10 cellular contexts compared by ENCODE assay signal in genomic region chr3:42195879-42196330, GRCh38.
DNase-seq lines count a peak whose midpoint lies in the region; ATAC-seq and TF ChIP-seq lines count a peak whose summit lies in the region.
"Had no signal": no experiment of that assay in that cellular context is flagged by ENCODE, and none has a peak within 500 bp of the region (broad histone marks: within the 10 kb centered on the region; RNA-seq: fewer than 3 reads in every experiment).

No MANE protein-coding gene starts in this region.

- no peak for TF ChIP-seq CTCF in chondrocyte (IDR thresholded peaks at IDR 0.05)
- TF ChIP-seq CTCF in WERI-Rb-1 (IDR thresholded peaks at IDR 0.05; ENCODE audit: low read depth, low read length), result no peak
- TF ChIP-seq CTCF in uterus (IDR thresholded peaks at IDR 0.05), result no peak
- no peak for TF ChIP-seq CTCF in prostate gland (IDR thresholded peaks at IDR 0.05)

- DNase-seq in chondrocyte (ENCODE audit: low spot score), result no peak
- DNase-seq in NCI-H69 (lab: John Stamatoyannopoulos, UW), result no peak
- no peak for DNase-seq in WERI-Rb-1
- DNase-seq in uterus, result no peak
- no peak for DNase-seq in prostate gland (ENCODE audit: low spot score)
- DNase-seq: PC-9 had no signal

- TF ChIP-seq POLR2A in uterus (IDR thresholded peaks at IDR 0.05) (no peak), prostate gland (IDR thresholded peaks at IDR 0.05) (no peak)

- intact Hi-C loops in uterus (cut with DNase I; ENCODE audit: low total_unique reads), result no loop called here
- intact Hi-C loops in prostate gland (cut with DNase I), result no loop called here

- H3K4me3 Mint-ChIP-seq in chondrocyte (ENCODE audit: unreplicated experiment), result peak overlapping the region; percentile 15
- H3K4me3 Mint-ChIP-seq: activated T-helper 1 cell treated with anti-CD3 and anti-CD28 coated beads, Interleukin-12 subunit alpha, Interleukin-12 subunit beta, Interleukin-2, Interleukin-4 antibody, amounts not matched to agents 30 ng/mL and 10 ng/mL and 1 ng/mL, durations not matched to agents 14 hours and 24 hours and 36 hours had no signal

- peaks cover 39% of the 10 kb centered on the region for H3K36me3 Mint-ChIP-seq in chondrocyte (ENCODE audit: low read depth)

- H3K36me3 ChIP-seq in WERI-Rb-1, result peaks cover 78% of the 10 kb centered on the region
- H3K36me3 ChIP-seq in uterus, result no peaks in the 10 kb centered on the region
- H3K36me3 ChIP-seq in prostate gland, result peaks cover 0 to 6% of the 10 kb centered on the region in 2 donors

- H3K27ac Mint-ChIP-seq in chondrocyte (ENCODE audit: unreplicated experiment), result peak overlapping the region; percentile 93

- H3K4me3 ChIP-seq in WERI-Rb-1 (ENCODE audit: low read depth, low read length) (no peak overlapping the region), uterus (no peak overlapping the region), prostate gland (no peak overlapping the region)
- H3K4me3 ChIP-seq: PC-9 had no signal

- H3K27me3 ChIP-seq in WERI-Rb-1 (ENCODE audit: insufficient read depth, low read depth, severe bottlenecking), result no peaks in the 10 kb centered on the region
- no peaks in the 10 kb centered on the region for H3K27me3 ChIP-seq in uterus
- H3K27me3 ChIP-seq in prostate gland (replicated peaks; ENCODE audit: insufficient read depth), result no peaks in the 10 kb centered on the region

- no peaks in the 10 kb centered on the region for H3K9me3 ChIP-seq in WERI-Rb-1 (ENCODE audit: severe bottlenecking)
- H3K9me3 ChIP-seq in uterus, result no peaks in the 10 kb centered on the region
- no peaks in the 10 kb centered on the region for H3K9me3 ChIP-seq in prostate gland

- 60% methylated on average over 5 of the region's 5 CpGs for WGBS in prostate gland

- no peak overlapping the region for H3K27ac ChIP-seq in WERI-Rb-1
- H3K27ac ChIP-seq in uterus, result no peak overlapping the region
- H3K27ac ChIP-seq in prostate gland, result no peak overlapping the region
- H3K27ac ChIP-seq: PC-9 had no signal

- H3K9me3 Mint-ChIP-seq in chondrocyte (ENCODE audit: low read depth), result no peaks in the 10 kb centered on the region
- H3K9me3 Mint-ChIP-seq: activated T-helper 1 cell treated with anti-CD3 and anti-CD28 coated beads, Interleukin-12 subunit alpha, Interleukin-12 subunit beta, Interleukin-2, Interleukin-4 antibody, amounts not matched to agents 30 ng/mL and 10 ng/mL and 1 ng/mL, durations not matched to agents 14 hours and 24 hours and 36 hours had no signal

- no peaks in the 10 kb centered on the region for H3K27me3 Mint-ChIP-seq in chondrocyte (ENCODE audit: low read depth)

- H3K4me1 Mint-ChIP-seq in chondrocyte (ENCODE audit: low read depth), result peaks cover 29% of the 10 kb centered on the region

- peak; percentile 67 for ATAC-seq in GM18502 (IDR thresholded peaks at IDR 0.05; ENCODE audit: poor library complexity, unreplicated experiment)
- ATAC-seq in GM19463 (IDR thresholded peaks at IDR 0.05; ENCODE audit: unreplicated experiment), result peak; percentile 76
- ATAC-seq in HG03108 (IDR thresholded peaks at IDR 0.05; ENCODE audit: unreplicated experiment), result peak; percentile 56

- H3K4me1 ChIP-seq in uterus, result no peaks in the 10 kb centered on the region
- H3K4me1 ChIP-seq in prostate gland (replicated peaks), result no peaks in the 10 kb centered on the region
